8 cellular contexts compared by ENCODE assay signal in genomic region chr17:47840742-47841487, GRCh38. TPM values are rescaled to one million over a fixed set of nuclear protein-coding genes. Genes with fewer than 3 reads are reported as not detected.
DNase-seq lines count a peak whose midpoint lies in the region; ATAC-seq and TF ChIP-seq lines count a peak whose summit lies in the region.

Gene SCRN2, minus strand, starts transcription at chr17:47841273. Its CDS starts 430 bp downstream, at chr17:47840843.

- H2BK120ac ChIP-seq in neuronal stem cell (ENCODE audit: low read depth, low read length), result peak within 1 kb of the TSS; percentile 35

- H3K9ac ChIP-seq in DND-41 (ENCODE audit: low read depth, low read length), result peak within 1 kb of the TSS; percentile 69
- peak within 1 kb of the TSS; percentile 94 for H3K9ac ChIP-seq in neuronal stem cell (ENCODE audit: low read depth, low read length, poor library complexity)

- H3K4me3 ChIP-seq in DND-41 (ENCODE audit: low read depth in 1 of 2, low read length in 2 of 2), result peak within 1 kb of the TSS; percentile 46 to 74; a peak in 3 of 4 replicates
- H3K4me3 ChIP-seq in neuronal stem cell (ENCODE audit: low read length in 2 of 2), result peak within 1 kb of the TSS; percentile 71 to 85

- peaks cover 8% of the 10 kb centered on the region for H3K79me2 ChIP-seq in DND-41 (ENCODE audit: insufficient read depth, low read length)

- H3K4me2 ChIP-seq in DND-41 (ENCODE audit: insufficient read depth, low read length) (peak within 1 kb of the TSS; percentile 70), neuronal stem cell (ENCODE audit: insufficient read depth, low read length, poor library complexity, severe bottlenecking) (peak within 1 kb of the TSS; percentile 90)

- H3K79me1 ChIP-seq in neuronal stem cell (ENCODE audit: low read depth, low read length), result peaks cover 11% of the 10 kb centered on the region

- H2AK5ac ChIP-seq in neuronal stem cell (ENCODE audit: low read depth, low read length), result peak within 1 kb of the TSS; percentile 91

- H3K4me1 ChIP-seq in DND-41 (ENCODE audit: insufficient read depth, low read length) (peaks cover 28% of the 10 kb centered on the region), neuronal stem cell (ENCODE audit: control insufficient read depth in 2 of 2, insufficient read depth in 1 of 2, low read depth in 1 of 2, low read length in 2 of 2) (peaks cover 11 to 13% of the 10 kb centered on the region in 2 donors)

- peak within 1 kb of the TSS; percentile 88 for H2BK15ac ChIP-seq in neuronal stem cell (ENCODE audit: low read length)

- H2BK12ac ChIP-seq in neuronal stem cell (ENCODE audit: low read length), result no peak within 1 kb of the TSS

- peak within 1 kb of the TSS; percentile 61 for H4K91ac ChIP-seq in neuronal stem cell (ENCODE audit: low read depth, low read length, poor library complexity)

- no CpG with 5 or more reads among the region's 55 CpGs for WGBS in neuronal stem cell (ENCODE audit: extremely low coverage in 2 of 2, insufficient read length in 2 of 2, insufficient replicate concordance in 1 of 2), 2 donors

- H3K18ac ChIP-seq in neuronal stem cell (ENCODE audit: low read length), result peak within 1 kb of the TSS; percentile 99

- peak; percentile 99 for TF ChIP-seq CTCF in DND-41 (IDR thresholded peaks at IDR 0.05; ENCODE audit: borderline replicate concordance, extremely low read depth, low read length, poor library complexity, severe bottlenecking)

- H2AFZ ChIP-seq in DND-41 (ENCODE audit: low read depth, low read length) (peak within 1 kb of the TSS; percentile 92), neuronal stem cell (ENCODE audit: low read length) (peak within 1 kb of the TSS; percentile 94)

- peak within 1 kb of the TSS; percentile 98 for H3K14ac ChIP-seq in neuronal stem cell (ENCODE audit: low read length)

- peak within 1 kb of the TSS; percentile 4 for H3K4ac ChIP-seq in neuronal stem cell (ENCODE audit: low read length)

- no peak within 1 kb of the TSS for H2BK5ac ChIP-seq in neuronal stem cell (ENCODE audit: low read length)

- no peaks in the 10 kb centered on the region for H4K20me1 ChIP-seq in DND-41 (ENCODE audit: insufficient read depth, low read length)

- H3K9me3 ChIP-seq in DND-41 (ENCODE audit: insufficient read depth, low read length, severe bottlenecking) (no peaks in the 10 kb centered on the region), neuronal stem cell (replicated peaks in 1 of 2; ENCODE audit: control insufficient read depth in 2 of 2, insufficient read depth in 1 of 2, low read depth in 1 of 2, low read length in 2 of 2) (no peaks in the 10 kb centered on the region)

- H4K8ac ChIP-seq in neuronal stem cell (ENCODE audit: low read depth, low read length), result peak within 1 kb of the TSS; percentile 74

- H3K27me3 ChIP-seq in DND-41 (ENCODE audit: insufficient read depth, low read length, poor library complexity) (peaks cover 3% of the 10 kb centered on the region), neuronal stem cell (ENCODE audit: control insufficient read depth in 3 of 3, insufficient read depth in 3 of 3, low read depth in 1 of 3, low read length in 3 of 3) (peaks cover 0 to 26% (median 16%) of the 10 kb centered on the region in 3 experiments)

- H3K36me3 ChIP-seq in DND-41 (ENCODE audit: insufficient read depth, low read length), result peaks cover 21% of the 10 kb centered on the region
- peaks cover 12 to 18% of the 10 kb centered on the region in 2 donors for H3K36me3 ChIP-seq in neuronal stem cell (replicated peaks in 1 of 2; ENCODE audit: control insufficient read depth in 2 of 2, insufficient read depth in 2 of 2, low read length in 2 of 2)

- DNase-seq in DND-41 (peak; percentile 92), LoVo (ENCODE audit: low spot score) (peak; percentile 90), SHP77 treated with DMSO at 0.1 percent for 48 hours (lab: John Stamatoyannopoulos, UW) (peak; percentile 87), activated gamma-delta T cell treated with Interleukin-2 at 50 U/mL for 16 hours (peak; percentile 85), foreskin melanocyte (peak; percentile 81), neuronal stem cell (ENCODE audit: low spot score) (peak; percentile 88), substantia nigra (lab: John Stamatoyannopoulos, UW) (peak; percentile 31 to 92 (median 76))

- peak within 1 kb of the TSS; percentile 86 for H3K23ac ChIP-seq in neuronal stem cell (ENCODE audit: low read depth, low read length, poor library complexity)

- peak within 1 kb of the TSS; percentile 68 for H3K27ac ChIP-seq in DND-41 (ENCODE audit: low read length)
- no peak within 1 kb of the TSS for H3K27ac ChIP-seq in neuronal stem cell (replicated peaks; ENCODE audit: low read length)
- H3K27ac ChIP-seq in substantia nigra (ENCODE audit: low read depth, low read length, poor library complexity, severe bottlenecking), result peak within 1 kb of the TSS; percentile 61

- ATAC-seq in DND-41 (ENCODE audit: insufficient read depth, low read depth), result peak; percentile 89
- peak; percentile 85 for ATAC-seq in GM21786 (IDR thresholded peaks at IDR 0.05; ENCODE audit: unreplicated experiment)

RNA-seq across cellular contexts. Expression of gene SCRN2, which starts in this region (rescaled TPM):
- polyA plus RNA-seq in neuronal stem cell (2013, experiment 1 of 2), result 37.2 TPM
- polyA plus RNA-seq in neuronal stem cell (2013, experiment 2 of 2), result 36.3 TPM
